Comparison of ENCODE assay signal across 8 cellular contexts in the genomic region with DNA sequence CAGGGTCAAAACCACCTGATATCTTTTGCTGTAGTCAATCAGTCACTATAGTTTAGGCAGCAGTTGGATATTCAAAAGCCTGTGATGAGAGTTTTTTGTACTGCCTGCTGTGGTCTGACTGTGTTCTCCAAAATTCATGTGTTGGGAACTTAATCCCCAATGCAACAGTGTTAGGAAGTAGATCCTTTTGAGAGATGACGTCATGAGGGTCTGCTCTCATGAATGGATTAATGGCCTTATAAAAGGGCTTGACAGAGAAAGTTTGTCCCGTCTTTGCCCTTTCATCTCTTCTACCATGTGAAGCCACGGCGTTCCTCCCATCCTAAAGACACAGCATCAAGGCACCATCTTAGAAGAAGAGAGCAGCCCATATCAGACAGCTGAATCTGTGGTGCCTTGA. TPM values are rescaled to one million over a fixed set of nuclear protein-coding genes. Genes with fewer than 3 reads are reported as not detected.
"Had no signal": no experiment of that assay in that cellular context is flagged by ENCODE, and none has a peak within 500 bp of the region (broad histone marks: within the 10 kb centered on the region; RNA-seq: fewer than 3 reads in every experiment).

No MANE protein-coding gene starts in this region.

- FAIRE-seq: G401.6, GM12891, GM12892, GM18507, GM19239 had no signal

- DNase-seq: GDM1, GF-D8 had no signal

RNA-seq across cellular contexts. Expression of a gene that starts 50.8 kb away (rescaled TPM):
- total RNA-seq: G401 had no signal
